ENCODE assay signal across 15 cellular contexts in the genomic region with DNA sequence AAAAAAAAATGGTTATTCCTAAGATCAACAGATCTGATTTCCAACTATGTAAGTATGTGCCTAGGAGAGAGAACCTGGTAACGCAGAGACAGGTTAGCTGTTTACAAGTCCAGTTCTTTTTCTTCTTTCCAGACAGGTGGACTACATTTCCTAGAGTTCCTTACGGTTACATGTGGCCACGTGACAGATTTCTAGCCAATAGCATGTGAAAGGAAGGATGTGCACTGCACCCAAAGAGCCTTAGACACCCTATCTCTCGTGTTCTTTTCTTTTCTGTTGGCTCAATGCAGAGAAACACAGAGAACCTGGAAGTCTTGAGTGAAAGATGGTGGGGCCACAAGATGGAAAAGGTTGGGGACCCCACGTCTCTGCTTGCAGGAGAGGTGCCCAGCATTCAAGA.
"Had no signal": no experiment of that assay in that cellular context is flagged by ENCODE, and none has a peak within 500 bp of the region (broad histone marks: within the 10 kb centered on the region; RNA-seq: fewer than 3 reads in every experiment).

No MANE protein-coding gene starts in this region.

- H3K36me3 ChIP-seq: tibial artery, upper lobe of right lung had no signal

- H3K4me1 ChIP-seq: foreskin keratinocyte had no signal

- ATAC-seq: effector memory CD8-positive, alpha-beta T cell; foreskin keratinocyte; left cardiac atrium; left ventricle myocardium superior; natural killer cell; stimulated activated effector memory CD8-positive, alpha-beta T cell treated with anti-CD3 and anti-CD28 coated beads, Interleukin-12 subunit alpha, Interleukin-12 subunit beta, amount 100 ng/mL, for 72 hours; stimulated activated naive CD8-positive, alpha-beta T cell treated with anti-CD3 and anti-CD28 coated beads, Interleukin-15, Interleukin-2, amounts not matched to agents 100 U/mL and 50 U/mL, for 24 hours; upper lobe of right lung had no signal

- H3K27ac ChIP-seq: epithelial cell of prostate, foreskin keratinocyte, upper lobe of right lung had no signal

- H3K9me3 ChIP-seq: tibial artery, upper lobe of right lung had no signal

- H3K27me3 ChIP-seq: tibial artery, upper lobe of right lung had no signal

- DNase-seq: effector memory CD8-positive, alpha-beta T cell; foreskin keratinocyte; kidney; left cardiac atrium; left ventricle myocardium superior; natural killer cell; posterior cingulate gyrus; stimulated activated CD4-positive, alpha-beta T cell treated with anti-CD3 and anti-CD28 coated beads, Interleukin-2, amount 100 ng/mL, for 48 hours; stimulated activated CD8-positive, alpha-beta memory T cell treated with anti-CD3 and anti-CD28 coated beads, Interleukin-4, amount 100 ng/mL, for 48 hours; stimulated activated naive CD8-positive, alpha-beta T cell treated with anti-CD3 and anti-CD28 coated beads, Interleukin-15, Interleukin-2, amounts not matched to agents 100 U/mL and 50 U/mL, for 24 hours; tibial artery; upper lobe of right lung had no signal

- FAIRE-seq: kidney had no signal

- H3K4me3 ChIP-seq: smooth muscle cell, tibial artery, upper lobe of right lung had no signal

- H3K4me2 ChIP-seq: smooth muscle cell had no signal
